In genomic region chr1:12479311-12479710, GRCh38 we compare ENCODE assay signal across 1 cellular context.
TF ChIP-seq lines count a peak whose summit lies in the region.

No MANE protein-coding gene starts in this region.

TF ChIP-seq in K562, 482 proteins besides CTCF, POLR2A, EP300 and RAD21 (continued from another document):
- TF ChIP-seq CREB3L1 (IDR thresholded peaks at IDR 0.05; ENCODE audit: borderline replicate concordance, low read depth) (no peak), DNMT1 (IDR thresholded peaks at IDR 0.05) (no peak), CBFA2T2 (conservative IDR thresholded peaks at IDR 0.05) (no peak), ZBTB11 (CRISPR knock-in tag; IDR thresholded peaks at IDR 0.05) (no peak), MLX (CRISPR knock-in tag; conservative IDR thresholded peaks at IDR 0.05) (no peak), ZNF668 (CRISPR knock-in tag; IDR thresholded peaks at IDR 0.05) (no peak), RCOR1 (IDR thresholded peaks at IDR 0.05; ENCODE audit: borderline replicate concordance in 1 of 2, low read depth in 2 of 2, low read length in 2 of 2) (peak in 1 of 2 experiments; percentile 84; a peak in 2 of 4 replicates), NFE2L1 (tag; IDR thresholded peaks at IDR 0.05; ENCODE audit: borderline replicate concordance, low read depth) (no peak), ARNT (IDR thresholded peaks at IDR 0.05) (0 out of 4 replicates have a peak, but pooled peaks of 1 of the 2 experiments have one; percentile 21), BCOR (IDR thresholded peaks at IDR 0.05) (peak; percentile 99), MAFF (IDR thresholded peaks at IDR 0.05; ENCODE audit: low read length) (no peak), LARP7 (IDR thresholded peaks at IDR 0.05) (peak; percentile 27; the same call in 1 of the 2 replicates), HDAC2 (IDR thresholded peaks at IDR 0.05) (peak; percentile 98), POLR2AphosphoS5 (IDR thresholded peaks at IDR 0.05; ENCODE audit: control insufficient read depth, insufficient read depth, low read depth, low read length) (0 out of 2 replicates have a peak, but pooled peaks have one; percentile 18), HDAC1 (IDR thresholded peaks at IDR 0.05) (peak; percentile 55 to 80; a peak in 2 of 4 replicates)
